13 cellular contexts compared by ENCODE assay signal in the genomic region with DNA sequence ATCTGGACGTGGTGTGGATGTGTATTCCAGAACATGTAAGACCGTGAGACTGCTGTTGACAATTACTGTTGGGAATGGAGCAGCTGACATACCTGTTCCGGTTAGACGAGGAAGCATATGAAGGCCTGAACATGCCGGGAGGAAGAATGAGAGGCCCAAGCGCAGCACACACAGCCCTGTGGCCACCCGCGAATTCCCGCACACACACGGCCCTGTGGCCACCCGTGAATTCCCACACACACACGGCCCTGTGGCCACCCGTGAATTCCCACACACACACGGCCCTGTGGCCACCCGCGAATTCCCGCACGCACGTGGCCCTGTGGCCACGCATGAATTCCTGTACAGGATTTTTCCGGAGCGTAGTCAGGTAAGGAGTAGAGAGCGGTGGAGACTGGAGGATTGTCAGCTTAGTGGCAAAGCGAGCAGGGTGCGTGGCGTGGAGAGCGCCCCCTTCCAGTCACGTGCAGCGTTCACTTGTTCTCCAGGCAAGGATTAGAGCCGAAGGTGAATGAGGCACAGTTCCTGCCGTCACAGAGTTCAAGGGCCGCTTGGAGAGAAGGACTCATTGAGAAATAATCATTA. TPM values are rescaled to one million over a fixed set of nuclear protein-coding genes. Genes with fewer than 3 reads are reported as not detected.
DNase-seq lines count a peak whose midpoint lies in the region; ATAC-seq and TF ChIP-seq lines count a peak whose summit lies in the region.
"Had no signal": no experiment of that assay in that cellular context is flagged by ENCODE, and none has a peak within 500 bp of the region (broad histone marks: within the 10 kb centered on the region; RNA-seq: fewer than 3 reads in every experiment).

No MANE protein-coding gene starts in this region.

- DNase-seq in NB4 (ENCODE audit: low read depth) = no peak
- DNase-seq in fibroblast of lung (ENCODE audit: low read depth in 2 of 2) = no peak
- DNase-seq in nephron progenitor cell = no peak
- no peak for DNase-seq in NCI-H1048 (lab: John Stamatoyannopoulos, UW)
- DNase-seq: DMS 273 treated with DMSO at 0.1 percent for 48 hours, foreskin melanocyte, MV-4-11, NCI-H446 treated with DMSO at 0.1 percent for 48 hours had no signal

- H3K4me3 ChIP-seq in NB4 (ENCODE audit: low read depth, low read length) (no peak overlapping the region), fibroblast of lung (replicated peaks in 1 of 4; ENCODE audit: control extremely low read depth in 1 of 4, insufficient read depth in 1 of 4, low read depth in 3 of 4, low read length in 4 of 4) (no peak overlapping the region)

- H3K4me1 ChIP-seq in fibroblast of lung (ENCODE audit: control insufficient read depth, extremely low read depth, insufficient read depth, low read length) = peaks cover 22% of the 10 kb centered on the region

- no peak overlapping the region for H3K4me3 Mint-ChIP-seq in nephron progenitor cell
- H3K4me3 Mint-ChIP-seq: dendritic cell treated with granulocyte-macrophage colony-stimulating factor and Interleukin-4, amounts not matched to agents 40 ng/mL and 50 ng/mL, for 4 days had no signal

- peaks cover 3% of the 10 kb centered on the region for H4K20me1 ChIP-seq in fibroblast of lung (ENCODE audit: control insufficient read depth, extremely low read depth, insufficient read depth, low read length)

- H3K9me3 ChIP-seq in fibroblast of lung (ENCODE audit: control insufficient read depth, insufficient read depth, low read depth, low read length) = no peaks in the 10 kb centered on the region

- H3K27me3 Mint-ChIP-seq in nephron progenitor cell (ENCODE audit: low read depth, poor library complexity) = peaks cover 3% of the 10 kb centered on the region

- peaks cover 70% of the 10 kb centered on the region for H3K4me1 Mint-ChIP-seq in nephron progenitor cell

- H3K9ac ChIP-seq in fibroblast of lung (ENCODE audit: insufficient read depth, low read length) = no peak overlapping the region

- H3K27ac Mint-ChIP-seq in nephron progenitor cell = peak overlapping the region; percentile 68
- H3K27ac Mint-ChIP-seq: dendritic cell treated with granulocyte-macrophage colony-stimulating factor and Interleukin-4, amounts not matched to agents 40 ng/mL and 50 ng/mL, for 4 days had no signal

- TF ChIP-seq POLR2A in NB4 (IDR thresholded peaks at IDR 0.05; ENCODE audit: extremely low read depth, insufficient read length) = no peak
- no peak for TF ChIP-seq POLR2A in GM18505 (IDR thresholded peaks at IDR 0.05; ENCODE audit: borderline replicate concordance, extremely low read depth, insufficient read depth, insufficient read length)

- H3K4me2 ChIP-seq in fibroblast of lung (ENCODE audit: extremely low read depth, insufficient read depth, low read length) = no peak overlapping the region

- H3K27me3 ChIP-seq in fibroblast of lung (ENCODE audit: control insufficient read depth, insufficient read depth, low read length) = no peaks in the 10 kb centered on the region

- H3K36me3 Mint-ChIP-seq in nephron progenitor cell (ENCODE audit: low read depth) = peaks cover 75% of the 10 kb centered on the region

- H3K27ac ChIP-seq in 22Rv1 (no peak overlapping the region), fibroblast of lung (ENCODE audit: insufficient read depth, low read length) (peak overlapping the region; percentile 12)

- H3K9me3 Mint-ChIP-seq in nephron progenitor cell = peaks cover 16% of the 10 kb centered on the region
- H3K9me3 Mint-ChIP-seq: dendritic cell treated with granulocyte-macrophage colony-stimulating factor and Interleukin-4, amounts not matched to agents 40 ng/mL and 50 ng/mL, for 4 days had no signal

- H2AFZ ChIP-seq in fibroblast of lung (ENCODE audit: low read length) = no peak overlapping the region

- peaks cover 8% of the 10 kb centered on the region for H3K36me3 ChIP-seq in fibroblast of lung (ENCODE audit: control insufficient read depth, insufficient read depth, low read length)

- ATAC-seq in HG02759 (IDR thresholded peaks at IDR 0.05; ENCODE audit: unreplicated experiment) = no peak
- no peak for ATAC-seq in GM18870 (IDR thresholded peaks at IDR 0.05; ENCODE audit: unreplicated experiment)
- no peak for ATAC-seq in GM18505 (IDR thresholded peaks at IDR 0.05; ENCODE audit: unreplicated experiment)

- peaks cover 90% of the 10 kb centered on the region for H3K79me2 ChIP-seq in fibroblast of lung (ENCODE audit: control insufficient read depth, insufficient read depth, low read length)

- TF ChIP-seq CTCF in 22Rv1 (IDR thresholded peaks at IDR 0.05) = peak; percentile 36
- peak; percentile 20 for TF ChIP-seq CTCF in NB4 (IDR thresholded peaks at IDR 0.05; ENCODE audit: low read depth, low read length)
- no peak for TF ChIP-seq CTCF in fibroblast of lung (conservative IDR thresholded peaks at IDR 0.05 in 1 of 2, IDR thresholded peaks at IDR 0.05 in 1 of 2; ENCODE audit: low read depth in 1 of 2, low read length in 2 of 2)
- TF ChIP-seq CTCF in nephron progenitor cell (IDR thresholded peaks at IDR 0.05) = no peak

RNA-seq across cellular contexts. Expression of gene SUN1, which starts 9.5 kb away (rescaled TPM):
- total RNA-seq in fibroblast of lung = 92.7 and 185 TPM in 2 replicates
- 157 and 220 TPM in 2 replicates for polyA plus RNA-seq in fibroblast of lung
- 88.9 and 139 TPM in 2 replicates for polyA plus RNA-seq in fibroblast of lung (2012)
- polyA minus RNA-seq in fibroblast of lung (ENCODE audit: low replicate concordance) = 247 and 378 TPM in 2 replicates

RNA-seq across cellular contexts. Expression of gene GET4, which starts 53.6 kb away (rescaled TPM):
- 21.6 and 23.1 TPM in 2 replicates for total RNA-seq in fibroblast of lung
- polyA plus RNA-seq in fibroblast of lung = 13.4 and 15.9 TPM in 2 replicates
- polyA plus RNA-seq in fibroblast of lung (2012) = 18.0 and 26.5 TPM in 2 replicates
- 1.3 and 6.9 TPM in 2 replicates for polyA minus RNA-seq in fibroblast of lung (ENCODE audit: low replicate concordance)

Comparison
In these comparisons a context has a peak if more than half of its experiments do, and no peak if none do; other contexts are left out.
1. CTCF ChIP-seq: peak in 22Rv1 (single experiment) and NB4 (single experiment); none in fibroblast of lung (0 of 2) and nephron progenitor cell (single experiment).